Comparison of ENCODE assay signal across 8 cellular contexts in genomic region chr12:48105867-48106563, GRCh38. TPM values are rescaled to one million over a fixed set of nuclear protein-coding genes. Genes with fewer than 3 reads are reported as not detected.
DNase-seq lines count a peak whose midpoint lies in the region; ATAC-seq, FAIRE-seq and TF ChIP-seq lines count a peak whose summit lies in the region.

Gene SENP1 (minus strand): TSS chr12:48106079. CDS start chr12:48101472, 4,607 bp downstream.

- peak within 1 kb of the TSS; percentile 96 for H3K4me2 ChIP-seq in OCI-LY7 (ENCODE audit: low read length)
- peak within 1 kb of the TSS; percentile 91 for H3K4me2 ChIP-seq in endothelial cell of umbilical vein (ENCODE audit: insufficient read depth, low read length)

- DNase-seq in Calu3 (peak; percentile 82), HuH-7 (ENCODE audit: low spot score) (peak; percentile 83), OCI-LY7 (ENCODE audit: low spot score) (peak; percentile 92), activated T-cell treated with anti-CD3 and anti-CD28 coated beads for 1 hour (ENCODE audit: low read depth) (peak; percentile 78), endothelial cell of umbilical vein (ENCODE audit: low read depth, low spot score) (peak; percentile 85), middle frontal gyrus (ENCODE audit: extremely low spot score, low spot score) (peak; percentile 77)
- DNase-seq in stimulated activated CD8-positive, alpha-beta memory T cell treated with anti-CD3 and anti-CD28 coated beads, Interleukin-2, amount 100 ng/mL, for 48 hours (ENCODE audit: low read depth in 2 of 2), result peak; percentile 81 to 88

- FAIRE-seq in endothelial cell of umbilical vein (lab: Jason Lieb, UNC), result peak; percentile 64

- no peaks in the 10 kb centered on the region for H3K27me3 Mint-ChIP-seq in Calu3 (ENCODE audit: unreplicated experiment)

- H3K4me1 ChIP-seq in OCI-LY7 (ENCODE audit: insufficient read depth, low read length, poor library complexity, severe bottlenecking), result peaks cover 40% of the 10 kb centered on the region
- peaks cover 12% of the 10 kb centered on the region for H3K4me1 ChIP-seq in endothelial cell of umbilical vein (ENCODE audit: control insufficient read depth, extremely low read depth, insufficient read depth, low read length)

- H3K9me1 ChIP-seq in endothelial cell of umbilical vein (replicated peaks; ENCODE audit: control insufficient read depth, extremely low read depth, insufficient read depth, low read length), result no peaks in the 10 kb centered on the region

- H3K9me2 ChIP-seq in OCI-LY7 (ENCODE audit: insufficient read depth, low read length), result no peaks in the 10 kb centered on the region

- H3K9ac ChIP-seq in endothelial cell of umbilical vein (replicated peaks; ENCODE audit: extremely low read depth, insufficient read depth, low read length), result peak within 1 kb of the TSS; percentile 98

- no peaks in the 10 kb centered on the region for H3K9me3 ChIP-seq in OCI-LY7 (ENCODE audit: low read length)
- H3K9me3 ChIP-seq in endothelial cell of umbilical vein (replicated peaks; ENCODE audit: control insufficient read depth, insufficient read depth, low read length), result no peaks in the 10 kb centered on the region

- peak within 1 kb of the TSS; percentile 98 for H3K27ac Mint-ChIP-seq in Calu3 (ENCODE audit: unreplicated experiment)

- H3K4me3 Mint-ChIP-seq in Calu3 (ENCODE audit: low read depth, unreplicated experiment), result peak within 1 kb of the TSS; percentile 98

- dilution Hi-C loops in endothelial cell of umbilical vein (cut with MboI; ENCODE audit: extremely low pct_ligation_motif_present, low sequenced_read_pairs), result no loop called here

- POLR2A ChIA-PET in OCI-LY7 (lab: Charles Lee), result interaction anchor here (1.2 to 7.3 kb wide), 4 partner anchors 13 to 52 kb away, joined by 3 to 62 read pairs (median 6); partner anchors contain the start of genes ASB8 and PFKM
- POLR2A ChIA-PET in endothelial cell of umbilical vein (lab: Charles Lee), result interaction anchor here (0.7 kb wide), 1 partner anchor 44 kb away, joined by 3 read pairs; no protein-coding TSS in a partner anchor

- peaks cover 21% of the 10 kb centered on the region for H3K4me1 Mint-ChIP-seq in Calu3 (ENCODE audit: low read depth, unreplicated experiment)

- BruUV-seq in Calu3 (replicated peaks; lab: Mats Ljungman, UMichigan), result no TSS peak
- BruUV-seq in OCI-LY7 (replicated peaks; lab: Mats Ljungman, UMichigan), result no TSS peak
- BruUV-seq in endothelial cell of umbilical vein (replicated peaks; lab: Mats Ljungman, UMichigan), result no TSS peak

- intact Hi-C loops in Calu3 (cut with micrococcal nuclease; ENCODE audit: unreplicated experiment) (no loop called here), OCI-LY7 (cut with micrococcal nuclease; ENCODE audit: unreplicated experiment) (loop anchor here (1.0 to 5.0 kb wide), 3 partner anchors 13 to 294 kb away; partner anchors contain the start of genes ASB8 and PFKM), endothelial cell of umbilical vein (cut with micrococcal nuclease) (loop anchor here (1.0 to 10.0 kb wide), 4 partner anchors 13 to 349 kb away; partner anchors contain the start of genes ASB8, COL2A1 and PFKM)

- peak; percentile 83 for TF ChIP-seq POLR2A in endothelial cell of umbilical vein (IDR thresholded peaks at IDR 0.05; ENCODE audit: low read depth, low read length)

- CTCF ChIA-PET in Calu3 (lab: Charles Lee), result interaction anchor here (1.9 kb wide), 1 partner anchor 13 kb away, joined by 6 read pairs; the partner anchor contains the start of gene PFKM
- CTCF ChIA-PET in OCI-LY7 (lab: Charles Lee; ENCODE audit: unreplicated experiment), result interaction anchor here (1.3 kb wide), 1 partner anchor 13 kb away, joined by 4 read pairs; the partner anchor contains the start of gene PFKM
- CTCF ChIA-PET in endothelial cell of umbilical vein (lab: Charles Lee), result interaction anchor here (0.6 to 1.7 kb wide), 5 partner anchors 11 to 51 kb away, joined by 3 to 8 read pairs (median 3); partner anchors contain the start of gene ASB8

- H3K36me3 Mint-ChIP-seq in Calu3 (ENCODE audit: insufficient read depth, unreplicated experiment), result peaks cover 25% of the 10 kb centered on the region

- H3K36me3 ChIP-seq in OCI-LY7 (ENCODE audit: insufficient read depth, low read length), result peaks cover 13% of the 10 kb centered on the region
- H3K36me3 ChIP-seq in endothelial cell of umbilical vein (ENCODE audit: control insufficient read depth in 2 of 2, extremely low read depth in 1 of 2, insufficient read depth in 2 of 2, low read length in 2 of 2), result no peaks in the 10 kb centered on the region

- H2AFZ ChIP-seq in OCI-LY7 (ENCODE audit: low read length) (peak within 1 kb of the TSS; percentile 71), endothelial cell of umbilical vein (ENCODE audit: low read depth, low read length) (peak within 1 kb of the TSS; percentile 100)

- peak; percentile 70 for ATAC-seq in GM21515 (IDR thresholded peaks at IDR 0.05; ENCODE audit: unreplicated experiment)

- TF ChIP-seq CTCF in Calu3 (IDR thresholded peaks at IDR 0.05; ENCODE audit: unreplicated experiment) (no peak), OCI-LY7 (conservative IDR thresholded peaks at IDR 0.05; ENCODE audit: low read length) (no peak; the same call in 1 of the 2 replicates), endothelial cell of umbilical vein (IDR thresholded peaks at IDR 0.05; ENCODE audit: extremely low read depth in 1 of 2, insufficient read depth in 1 of 2, low read depth in 1 of 2, low read length in 2 of 2) (peak in 1 of 2 donors; percentile 11)

- H3K27ac ChIP-seq in OCI-LY7 (ENCODE audit: low read depth, low read length, poor library complexity, severe bottlenecking) (peak within 1 kb of the TSS; percentile 94), endothelial cell of umbilical vein (ENCODE audit: insufficient read depth, low read depth, low read length) (peak within 1 kb of the TSS; percentile 98)

- H3K79me2 ChIP-seq in OCI-LY7 (ENCODE audit: insufficient read depth, low read depth, low read length) (peaks cover 45% of the 10 kb centered on the region), endothelial cell of umbilical vein (ENCODE audit: control insufficient read depth, insufficient read depth, low read length) (peaks cover 28% of the 10 kb centered on the region)

- H3K27me3 ChIP-seq in endothelial cell of umbilical vein (ENCODE audit: control insufficient read depth in 2 of 2, insufficient read depth in 2 of 2, low read length in 2 of 2), result peaks cover 0 to 1% of the 10 kb centered on the region in 2 experiments

- no peaks in the 10 kb centered on the region for H3K9me3 Mint-ChIP-seq in Calu3 (ENCODE audit: low read depth, unreplicated experiment)

- H3K4me3 ChIP-seq in OCI-LY7 (ENCODE audit: low read depth, low read length, poor library complexity, severe bottlenecking) (peak within 1 kb of the TSS; percentile 96), endothelial cell of umbilical vein (replicated peaks in 1 of 3; ENCODE audit: insufficient read depth in 1 of 3, low read depth in 1 of 3, low read length in 3 of 3) (peak within 1 kb of the TSS; percentile 41 to 91 (median 81))

- H4K20me1 ChIP-seq in OCI-LY7 (ENCODE audit: insufficient read depth, low read length), result no peaks in the 10 kb centered on the region
- H4K20me1 ChIP-seq in endothelial cell of umbilical vein (replicated peaks; ENCODE audit: control insufficient read depth, extremely low read depth, insufficient read depth, low read length), result no peaks in the 10 kb centered on the region

TF ChIP-seq in endothelial cell of umbilical vein, 7 proteins besides CTCF, POLR2A, EP300 and RAD21:
- TF ChIP-seq POLR2AphosphoS5 (IDR thresholded peaks at IDR 0.05; ENCODE audit: insufficient read depth, low read depth, low read length) (peak; percentile 69), JUN (IDR thresholded peaks at IDR 0.05; ENCODE audit: borderline replicate concordance, insufficient read depth, insufficient read length, low read depth) (no peak), MYC (IDR thresholded peaks at IDR 0.05; ENCODE audit: low read depth, low read length) (no peak), GATA2 (IDR thresholded peaks at IDR 0.05; ENCODE audit: insufficient read depth, insufficient read length, low read depth, low read length) (no peak), FOS (IDR thresholded peaks at IDR 0.05; ENCODE audit: borderline replicate concordance, insufficient read depth, low read length) (no peak), EZH2 (IDR thresholded peaks at IDR 0.05; ENCODE audit: borderline replicate concordance, low read depth, low read length, severe bottlenecking) (no peak)
- TF ChIP-seq, protein P1, sequence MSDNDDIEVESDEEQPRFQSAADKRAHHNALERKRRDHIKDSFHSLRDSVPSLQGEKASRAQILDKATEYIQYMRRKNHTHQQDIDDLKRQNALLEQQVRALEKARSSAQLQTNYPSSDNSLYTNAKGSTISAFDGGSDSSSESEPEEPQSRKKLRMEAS (IDR thresholded peaks at IDR 0.05; ENCODE audit: insufficient read depth, insufficient read length), result no peak

RNA-seq across cellular contexts. Expression of gene SENP1, which starts in this region (rescaled TPM):
- 15.6 and 17.7 TPM in 2 replicates for total RNA-seq in Calu3 (2022)
- 29.9 and 48.3 TPM in 2 replicates for total RNA-seq in OCI-LY7 (2014; rRNA removed; shearing (Covaris generic))
- 54.7 and 63.5 TPM in 2 replicates for total RNA-seq in OCI-LY7 (2022)
- 20.5 and 21.3 TPM in 2 replicates for total RNA-seq in endothelial cell of umbilical vein
- polyA plus RNA-seq in endothelial cell of umbilical vein, result 8.4 and 9.9 TPM in 2 replicates
- 9.3 and 9.7 TPM in 2 replicates for polyA plus RNA-seq in endothelial cell of umbilical vein (2011; cell fraction: cytosol; rRNA removed)
- polyA plus RNA-seq in endothelial cell of umbilical vein (2011; cell fraction: nucleus; rRNA removed), result 12.5 and 13.3 TPM in 2 replicates
- 7.4 and 12.4 TPM in 2 replicates for polyA plus RNA-seq in endothelial cell of umbilical vein (2012)
- 19.4 and 22.0 TPM in 2 replicates for polyA minus RNA-seq in endothelial cell of umbilical vein
- polyA minus RNA-seq in endothelial cell of umbilical vein (2011; cell fraction: cytosol; rRNA and poly(A)+ RNA removed), result 28.5 TPM
- 22.4 and 38.8 TPM in 2 replicates for polyA minus RNA-seq in endothelial cell of umbilical vein (2011; cell fraction: nucleus; rRNA and poly(A)+ RNA removed)

Comparison
In these comparisons a context has a peak if more than half of its experiments do, and no peak if none do; other contexts are left out.
1. Peak in every context shown above with its lines: DNase-seq, ATAC-seq, H3K4me3 ChIP-seq and H3K27ac ChIP-seq.